ENCODE assay signal across 18 cellular contexts in genomic region chr3:10918011-10918410, GRCh38.
DNase-seq lines count a peak whose midpoint lies in the region; ATAC-seq, FAIRE-seq and TF ChIP-seq lines count a peak whose summit lies in the region.
"Had no signal": no experiment of that assay in that cellular context is flagged by ENCODE, and none has a peak within 500 bp of the region (broad histone marks: within the 10 kb centered on the region; RNA-seq: fewer than 3 reads in every experiment).

No MANE protein-coding gene starts in this region.

- H2BK20ac ChIP-seq in H9 (ENCODE audit: low read depth, low read length, poor library complexity, severe bottlenecking): no peak overlapping the region

- no peak overlapping the region for H3K56ac ChIP-seq in H9 (ENCODE audit: insufficient read length, low read depth, low read length)

- H3K9ac ChIP-seq in H9 (ENCODE audit: extremely low read depth, insufficient read length, low read length): no peak overlapping the region
- no peak overlapping the region for H3K9ac ChIP-seq in K562 (ENCODE audit: insufficient read depth in 1 of 2, low read depth in 2 of 2, low read length in 2 of 2)
- H3K9ac ChIP-seq in HepG2 (ENCODE audit: insufficient read depth, low read depth, low read length): no peak overlapping the region

- BruUV-seq in K562 (replicated peaks; lab: Mats Ljungman, UMichigan): no TSS peak
- BruUV-seq in HepG2 (replicated peaks; lab: Mats Ljungman, UMichigan): no TSS peak

- H3K27ac Mint-ChIP-seq in H9: no peak overlapping the region
- H3K27ac Mint-ChIP-seq in type B pancreatic cell: no peak overlapping the region
- no peak overlapping the region for H3K27ac Mint-ChIP-seq in T-cell
- H3K27ac Mint-ChIP-seq in chondrocyte (ENCODE audit: unreplicated experiment): no peak overlapping the region
- H3K27ac Mint-ChIP-seq: CD4-positive, alpha-beta memory T cell; GM23338; HFFc6 had no signal

- in situ Hi-C loops in K562 (cut with MboI): no loop called here
- in situ Hi-C loops in HepG2 (cut with HindIII; ENCODE audit: extremely low pct_ligation_motif_present, low pct_unique_long_range_greater_than_20kb): no loop called here

- no peak overlapping the region for H3K18ac ChIP-seq in H9 (ENCODE audit: insufficient read length, low read depth, low read length)

- POLR2A ChIA-PET in K562 (lab: Yijun Ruan, JAX): interaction anchor here (0.5 to 0.7 kb wide), 2 partner anchors 16 to 34 kb away, joined by 3 read pairs; no protein-coding TSS in a partner anchor
- POLR2A ChIA-PET in HepG2 (lab: Yijun Ruan, JAX): no interaction called here
- POLR2A ChIA-PET in T-cell (lab: Charles Lee): no interaction called here

- TF ChIP-seq CTCF in H9 (conservative IDR thresholded peaks at IDR 0.05) (no peak), K562 (IDR thresholded peaks at IDR 0.05 in 2 of 3, conservative IDR thresholded peaks at IDR 0.05 in 1 of 3; ENCODE audit: insufficient read depth in 2 of 3, low read depth in 1 of 3, low read length in 3 of 3) (no peak), HepG2 (CRISPR knock-in tag; IDR thresholded peaks at IDR 0.05) (no peak), type B pancreatic cell (conservative IDR thresholded peaks at IDR 0.05) (no peak), chondrocyte (IDR thresholded peaks at IDR 0.05) (no peak)

- H4K8ac ChIP-seq in H9 (replicated peaks; ENCODE audit: insufficient read length, low read depth, low read length): no peak overlapping the region

- H3K4me2 ChIP-seq in H9 (ENCODE audit: insufficient read depth, insufficient read length, low read length): no peak overlapping the region
- H3K4me2 ChIP-seq in K562 (ENCODE audit: insufficient read depth, low read length): no peak overlapping the region
- no peak overlapping the region for H3K4me2 ChIP-seq in HepG2 (ENCODE audit: low read depth, low read length)
- H3K4me2 ChIP-seq: GM23338 had no signal

- H3K4ac ChIP-seq in H9 (ENCODE audit: low read depth, low read length): no peak overlapping the region

- no peaks in the 10 kb centered on the region for H3K79me1 ChIP-seq in H9 (ENCODE audit: insufficient read depth, low read depth, low read length, poor library complexity, severe bottlenecking)

- H3K23me2 ChIP-seq in H9 (ENCODE audit: insufficient read length, low read depth, low read length, poor library complexity, severe bottlenecking): no peaks in the 10 kb centered on the region

- H3K9me3 ChIP-seq in H9 (ENCODE audit: control insufficient read depth, low read depth, low read length): no peaks in the 10 kb centered on the region
- H3K9me3 ChIP-seq in K562 (replicated peaks; ENCODE audit: control insufficient read depth, insufficient read depth, low read depth, low read length): no peaks in the 10 kb centered on the region
- H3K9me3 ChIP-seq in HepG2 (ENCODE audit: low read length): no peaks in the 10 kb centered on the region
- H3K9me3 ChIP-seq: HAP-1 had no signal

- H2BK5ac ChIP-seq in H9 (ENCODE audit: insufficient read length, low read length): no peak overlapping the region

- no peak overlapping the region for H2AFZ ChIP-seq in H9 (ENCODE audit: low read length)
- H2AFZ ChIP-seq in K562 (ENCODE audit: low read depth, low read length): no peak overlapping the region
- H2AFZ ChIP-seq in HepG2 (ENCODE audit: low read length): no peak overlapping the region
- H2AFZ ChIP-seq: GM23338 had no signal

- intact Hi-C loops in K562 (cut with micrococcal nuclease): no loop called here
- intact Hi-C loops in HepG2 (cut with micrococcal nuclease; ENCODE audit: unreplicated experiment): no loop called here

- no peaks in the 10 kb centered on the region for H3K36me3 ChIP-seq in K562 (ENCODE audit: control insufficient read depth, insufficient read depth, low read length)
- peaks cover 3 to 25% of the 10 kb centered on the region in 2 experiments; a peak in 4 of 5 replicates for H3K36me3 ChIP-seq in HepG2 (replicated peaks in 1 of 2; ENCODE audit: control insufficient read depth in 1 of 2, insufficient read depth in 2 of 2, low read length in 2 of 2)
- H3K36me3 ChIP-seq: HAP-1 had no signal

- TF ChIP-seq POLR2A in K562 (conservative IDR thresholded peaks at IDR 0.05): no peak
- TF ChIP-seq POLR2A in HepG2 (IDR thresholded peaks at IDR 0.05; ENCODE audit: insufficient read depth in 1 of 2, low read depth in 2 of 2, low read length in 2 of 2): no peak

- H3K27ac ChIP-seq in H9 (ENCODE audit: insufficient read length, low read depth, low read length) (no peak overlapping the region), K562 (ENCODE audit: extremely low read depth, low read depth, low read length) (no peak overlapping the region), HepG2 (ENCODE audit: extremely low read length, insufficient read depth, low read length) (no peak overlapping the region)

- H3K4me1 Mint-ChIP-seq in H9 (no peaks in the 10 kb centered on the region), type B pancreatic cell (ENCODE audit: unreplicated experiment) (no peaks in the 10 kb centered on the region), T-cell (no peaks in the 10 kb centered on the region), chondrocyte (ENCODE audit: low read depth) (no peaks in the 10 kb centered on the region)
- H3K4me1 Mint-ChIP-seq: CD4-positive, alpha-beta memory T cell; GM23338 had no signal

- peaks cover 62% of the 10 kb centered on the region for H3K27me3 Mint-ChIP-seq in H9 (ENCODE audit: low read depth)
- H3K27me3 Mint-ChIP-seq in type B pancreatic cell: peaks cover 30% of the 10 kb centered on the region
- H3K27me3 Mint-ChIP-seq in T-cell: peaks cover 23 to 30% of the 10 kb centered on the region in 2 donors
- H3K27me3 Mint-ChIP-seq in chondrocyte (ENCODE audit: low read depth): peaks cover 72% of the 10 kb centered on the region

- H3K4me1 ChIP-seq in H9 (ENCODE audit: insufficient read depth, low read length) (no peaks in the 10 kb centered on the region), K562 (replicated peaks in 1 of 2; ENCODE audit: control insufficient read depth in 2 of 2, insufficient read depth in 2 of 2, low read length in 2 of 2) (no peaks in the 10 kb centered on the region), HepG2 (ENCODE audit: insufficient read depth, low read length) (no peaks in the 10 kb centered on the region)
- H3K4me1 ChIP-seq: HAP-1 had no signal

- H3K79me2 ChIP-seq in H9 (ENCODE audit: insufficient read depth, low read length): no peaks in the 10 kb centered on the region
- no peaks in the 10 kb centered on the region for H3K79me2 ChIP-seq in K562 (ENCODE audit: control insufficient read depth, insufficient read depth, low read length)
- no peaks in the 10 kb centered on the region for H3K79me2 ChIP-seq in HepG2 (ENCODE audit: insufficient read depth, low read length)

- H4K91ac ChIP-seq in H9 (ENCODE audit: insufficient read length, low read depth, low read length): no peak overlapping the region

- no peak for ATAC-seq in K562
- no peak for ATAC-seq in HepG2
- no peak for ATAC-seq in T-cell (replicated peaks in 1 of 4)
- ATAC-seq: GM23338 had no signal

- H3K9me3 Mint-ChIP-seq in H9: no peaks in the 10 kb centered on the region
- H3K9me3 Mint-ChIP-seq in type B pancreatic cell: no peaks in the 10 kb centered on the region
- H3K9me3 Mint-ChIP-seq in T-cell: peaks cover 0 to 6% (median 2%) of the 10 kb centered on the region in 3 donors
- peaks cover 8% of the 10 kb centered on the region for H3K9me3 Mint-ChIP-seq in chondrocyte (ENCODE audit: low read depth)
- H3K9me3 Mint-ChIP-seq: GM23338, HFFc6 had no signal

- peak; percentile 10 for DNase-seq in H9
- no peak for DNase-seq in K562 (ENCODE audit: extremely low read depth in 1 of 4, low spot score in 3 of 4)
- no peak for DNase-seq in HepG2 (ENCODE audit: low spot score)
- peak; percentile 27 for DNase-seq in type B pancreatic cell (ENCODE audit: extremely low spot score, unreplicated experiment)
- DNase-seq in T-cell: no peak
- no peak for DNase-seq in chondrocyte (ENCODE audit: low spot score)
- DNase-seq: C1 segment of cervical spinal cord; Calu3; CD4-positive, alpha-beta memory T cell; COR-L47; DMS53; DMS79 treated with DMSO at 0.1 percent for 48 hours; GF-D8; HFFc6 had no signal

- TF ChIP-seq RAD21 in K562 (CRISPR knock-in tag; conservative IDR thresholded peaks at IDR 0.05 in 1 of 2, IDR thresholded peaks at IDR 0.05 in 1 of 2) (no peak), HepG2 (CRISPR knock-in tag; IDR thresholded peaks at IDR 0.05) (no peak)

- H3T11ph ChIP-seq in H9 (ENCODE audit: low read length): no peak overlapping the region

- no peaks in the 10 kb centered on the region for H3K9me1 ChIP-seq in K562 (ENCODE audit: control insufficient read depth, insufficient read depth, low read length)

- no peak for FAIRE-seq in K562 (lab: Jason Lieb, UNC)
- no peak for FAIRE-seq in HepG2 (lab: Jason Lieb, UNC)
- FAIRE-seq: GM12891, GM18507 had no signal

- no peak overlapping the region for H2AK5ac ChIP-seq in H9 (ENCODE audit: insufficient read length, low read length)

- H3K27me3 ChIP-seq in H9 (ENCODE audit: insufficient read depth, low read length) (no peaks in the 10 kb centered on the region), K562 (ENCODE audit: control insufficient read depth in 2 of 2, insufficient read depth in 2 of 2, low read length in 2 of 2) (peaks cover 0 to 30% of the 10 kb centered on the region in 2 experiments; a peak in 3 of 5 replicates), HepG2 (ENCODE audit: control insufficient read depth in 1 of 2, insufficient read depth in 2 of 2, low read length in 2 of 2) (no peaks in the 10 kb centered on the region)

- H4K5ac ChIP-seq in H9 (ENCODE audit: insufficient read length, low read depth, low read length): no peak overlapping the region

- WGBS in H9 (ENCODE audit: extremely low coverage, insufficient read length, low lambda C conversion rate): no CpG with 5 or more reads among the region's 11 CpGs
- 1% methylated on average over 11 of the region's 11 CpGs for WGBS in K562 (ENCODE audit: insufficient coverage, low coverage, missing lambda C conversion rate)
- WGBS in HepG2 (ENCODE audit: low lambda C conversion rate): 70% methylated on average over 11 of the region's 11 CpGs

- H3K4me3 ChIP-seq in K562: no peak overlapping the region
- no peak overlapping the region for H3K4me3 ChIP-seq in HepG2 (replicated peaks in 1 of 3; ENCODE audit: insufficient read depth in 1 of 3, low read depth in 2 of 3, low read length in 3 of 3)
- H3K4me3 ChIP-seq: GM23338, HAP-1 had no signal

- no peak overlapping the region for H2BK12ac ChIP-seq in H9 (ENCODE audit: insufficient read length, low read depth, low read length)

- H3K23ac ChIP-seq in H9 (ENCODE audit: insufficient read length, low read depth, low read length): no peak overlapping the region

- H2BK120ac ChIP-seq in H9 (ENCODE audit: low read depth, low read length, poor library complexity, severe bottlenecking): no peak overlapping the region

- CTCF ChIA-PET in K562 (lab: Yijun Ruan, JAX; ENCODE audit: low intra/inter-chr PET ratio): no interaction called here
- CTCF ChIA-PET in HepG2 (lab: Yijun Ruan, JAX; ENCODE audit: low intra/inter-chr PET ratio, low total read pairs): no interaction called here
- CTCF ChIA-PET in T-cell (lab: Charles Lee): no interaction called here

- H2BK15ac ChIP-seq in H9 (ENCODE audit: low read depth, low read length): no peak overlapping the region

- no peak overlapping the region for H3K14ac ChIP-seq in H9 (ENCODE audit: insufficient read depth, low read length)

- H3K4me3 Mint-ChIP-seq in H9 (no peak overlapping the region), type B pancreatic cell (no peak overlapping the region), T-cell (no peak overlapping the region), chondrocyte (ENCODE audit: unreplicated experiment) (no peak overlapping the region)
- H3K4me3 Mint-ChIP-seq: CD4-positive, alpha-beta memory T cell; GM23338; HFFc6 had no signal

- TF ChIP-seq EP300 in K562 (IDR thresholded peaks at IDR 0.05; ENCODE audit: low read length) (no peak), HepG2 (IDR thresholded peaks at IDR 0.05; ENCODE audit: low read depth in 2 of 2, low read length in 2 of 2) (no peak), HepG2 (CRISPR knock-in tag; IDR thresholded peaks at IDR 0.05; ENCODE audit: borderline replicate concordance) (no peak)

- H3K36me3 Mint-ChIP-seq in H9 (ENCODE audit: insufficient read depth in 1 of 3, low read depth in 3 of 3): no peaks in the 10 kb centered on the region
- H3K36me3 Mint-ChIP-seq in type B pancreatic cell: no peaks in the 10 kb centered on the region
- no peaks in the 10 kb centered on the region for H3K36me3 Mint-ChIP-seq in T-cell
- H3K36me3 Mint-ChIP-seq in chondrocyte (ENCODE audit: low read depth): peaks cover 3% of the 10 kb centered on the region
- H3K36me3 Mint-ChIP-seq: CD4-positive, alpha-beta memory T cell had no signal

- no peaks in the 10 kb centered on the region for H4K20me1 ChIP-seq in H9 (ENCODE audit: control insufficient read depth, insufficient read depth, insufficient read length)
- 0 out of 2 replicates have a peak, but pooled peaks cover 5% of the 10 kb centered on the region for H4K20me1 ChIP-seq in K562 (replicated peaks; ENCODE audit: control insufficient read depth, insufficient read depth, low read length)
- no peaks in the 10 kb centered on the region for H4K20me1 ChIP-seq in HepG2 (ENCODE audit: insufficient read depth, low read length)

Comparison
In these comparisons a context has a peak if more than half of its experiments do, and no peak if none do; other contexts are left out.
1. DNase-seq: peak in H9 (single experiment) and type B pancreatic cell (single experiment); none in K562 (0 of 4), HepG2 (single experiment), T-cell (0 of 34) and chondrocyte (single experiment).